28 cellular contexts compared by ENCODE assay signal in genomic region chr1:90708236-90708786, GRCh38. TPM values are rescaled to one million over a fixed set of nuclear protein-coding genes. Genes with fewer than 3 reads are reported as not detected.
DNase-seq lines count a peak whose midpoint lies in the region; ATAC-seq and TF ChIP-seq lines count a peak whose summit lies in the region.
"Had no signal": no experiment of that assay in that cellular context is flagged by ENCODE, and none has a peak within 500 bp of the region (broad histone marks: within the 10 kb centered on the region; RNA-seq: fewer than 3 reads in every experiment).

No MANE protein-coding gene starts in this region.

- no peak for ATAC-seq in GM18861 (IDR thresholded peaks at IDR 0.05; ENCODE audit: unreplicated experiment)
- ATAC-seq: CD8-positive, alpha-beta T cell; Right ventricle myocardium inferior had no signal

- H3K9me3 ChIP-seq in osteoblast (ENCODE audit: low read depth, low read length): no peaks in the 10 kb centered on the region
- H3K9me3 ChIP-seq: Caco-2, SJCRH30 had no signal

- no peaks in the 10 kb centered on the region for H3K36me3 ChIP-seq in osteoblast (ENCODE audit: insufficient read depth, low read length)
- H3K36me3 ChIP-seq: SJCRH30 had no signal

- H3K27me3 ChIP-seq in osteoblast (ENCODE audit: insufficient read depth, low read length): peaks cover 85% of the 10 kb centered on the region

- no peaks in the 10 kb centered on the region for H3K4me1 ChIP-seq in osteoblast (ENCODE audit: insufficient read depth, low read length)
- H3K4me1 ChIP-seq: Caco-2 had no signal

- H3K79me2 ChIP-seq in osteoblast (ENCODE audit: insufficient read depth, low read length): no peaks in the 10 kb centered on the region

- no peak for TF ChIP-seq CTCF in GM20000 (IDR thresholded peaks at IDR 0.05; ENCODE audit: extremely low read depth, missing control alignments)
- TF ChIP-seq CTCF in osteoblast (IDR thresholded peaks at IDR 0.05; ENCODE audit: extremely low read depth, low read depth, low read length): no peak
- no peak for TF ChIP-seq CTCF in Calu3 (IDR thresholded peaks at IDR 0.05; ENCODE audit: unreplicated experiment)
- no peak for TF ChIP-seq CTCF in type B pancreatic cell (conservative IDR thresholded peaks at IDR 0.05)

- H3K4me3 Mint-ChIP-seq in Calu3 (ENCODE audit: low read depth, unreplicated experiment) (no peak overlapping the region), type B pancreatic cell (no peak overlapping the region)
- H3K4me3 Mint-ChIP-seq: B cell; CD8-positive, alpha-beta T cell had no signal

- in situ Hi-C loops in G401 (cut with HindIII; ENCODE audit: low sequenced_read_pairs): no loop called here

- no TSS peak for BruUV-seq in Calu3 (replicated peaks; lab: Mats Ljungman, UMichigan)

- peak; percentile 25 for DNase-seq in G401 (ENCODE audit: low spot score)
- peak; percentile 18 for DNase-seq in GM20000 (ENCODE audit: low spot score)
- peak; percentile 16 for DNase-seq in cerebellar cortex (ENCODE audit: low spot score)
- peak; percentile 58 for DNase-seq in osteoblast (ENCODE audit: insufficient read length, low spot score, missing footprints)
- no peak for DNase-seq in Calu3
- DNase-seq in type B pancreatic cell (ENCODE audit: extremely low spot score, unreplicated experiment): no peak
- DNase-seq: Caco-2; CD8-positive, alpha-beta T cell; DMS153; H7; NCI-H1092; NCI-H1436 treated with DMSO at 0.1 percent for 48 hours; NCI-H187 treated with DMSO at 0.1 percent for 48 hours; NCI-H2171 treated with DMSO at 0.1 percent for 48 hours; NCI-H345; NCI-H510A treated with DMSO at 0.1 percent for 48 hours; NCI-H748 treated with DMSO at 0.1 percent for 48 hours; NK-92 treated with Interleukin-12 subunit alpha and Interleukin-12 subunit beta, amount 100 ng/mL, for 24 hours; PC-9; SJCRH30 had no signal

- no peak overlapping the region for H3K27ac ChIP-seq in osteoblast (ENCODE audit: low read depth, low read length)
- H3K27ac ChIP-seq: C4-2B, PC-9, SJCRH30 had no signal

- intact Hi-C loops in Calu3 (cut with micrococcal nuclease; ENCODE audit: unreplicated experiment): no loop called here

- no peak overlapping the region for H2AFZ ChIP-seq in osteoblast (ENCODE audit: low read length)
- H2AFZ ChIP-seq: PC-9 had no signal

- H3K27ac Mint-ChIP-seq in Calu3 (ENCODE audit: unreplicated experiment): no peak overlapping the region
- no peak overlapping the region for H3K27ac Mint-ChIP-seq in type B pancreatic cell
- H3K27ac Mint-ChIP-seq: B cell; CD8-positive, alpha-beta T cell had no signal

- H3K27me3 Mint-ChIP-seq in Calu3 (ENCODE audit: unreplicated experiment) (peaks cover 97% of the 10 kb centered on the region), type B pancreatic cell (peaks cover 99% of the 10 kb centered on the region)

- H3K4me1 Mint-ChIP-seq in Calu3 (ENCODE audit: low read depth, unreplicated experiment) (no peaks in the 10 kb centered on the region), type B pancreatic cell (ENCODE audit: unreplicated experiment) (peaks cover 9% of the 10 kb centered on the region)

- H3K36me3 Mint-ChIP-seq in Calu3 (ENCODE audit: insufficient read depth, unreplicated experiment) (no peaks in the 10 kb centered on the region), type B pancreatic cell (no peaks in the 10 kb centered on the region)
- H3K36me3 Mint-ChIP-seq: CD8-positive, alpha-beta T cell had no signal

- H3K9me3 Mint-ChIP-seq in Calu3 (ENCODE audit: low read depth, unreplicated experiment): no peaks in the 10 kb centered on the region
- H3K9me3 Mint-ChIP-seq in type B pancreatic cell: no peaks in the 10 kb centered on the region
- H3K9me3 Mint-ChIP-seq: CD8-positive, alpha-beta T cell had no signal

- no peaks in the 10 kb centered on the region for H4K20me1 ChIP-seq in osteoblast (ENCODE audit: insufficient read depth, low read length)

- H3K4me3 ChIP-seq in osteoblast (ENCODE audit: insufficient read depth, low read length): no peak overlapping the region
- H3K4me3 ChIP-seq: PC-9, SJCRH30 had no signal

- CTCF ChIA-PET in Calu3 (lab: Charles Lee): interaction anchor here (1.2 kb wide), 1 partner anchor 14 kb away, joined by 3 read pairs; no protein-coding TSS in a partner anchor

- no peak overlapping the region for H3K4me2 ChIP-seq in osteoblast (ENCODE audit: insufficient read depth, low read length)
- H3K4me2 ChIP-seq: PC-9 had no signal

RNA-seq across cellular contexts. Expression of gene BARHL2, which starts 8.8 kb away (rescaled TPM):
- 0.06 and 0.07 TPM in 2 replicates for total RNA-seq in G401 (2014; rRNA removed; shearing (Covaris generic))
- not detected in 2 replicates for total RNA-seq in osteoblast
- not detected in 2 replicates for total RNA-seq in Calu3 (2022)
- total RNA-seq in type B pancreatic cell (ENCODE audit: low replicate concordance): 14.8 TPM in 1 of 2 replicates, not detected in the other
- total RNA-seq: B cell; Caco-2; CD8-positive, alpha-beta T cell; Daoy; H7; HepG2; HT1080; PC-9; Right ventricle myocardium inferior; RPMI7951; SJCRH30 had no signal

Comparison
In these comparisons a context has a peak if more than half of its experiments do, and no peak if none do; other contexts are left out.
1. DNase-seq: peak in G401 (single experiment), GM20000 (single experiment), cerebellar cortex (single experiment) and osteoblast (single experiment); none in Calu3 (single experiment) and type B pancreatic cell (single experiment).